ENCODE assay signal across 15 cellular contexts in genomic region chr9:94181782-94182181, GRCh38.
A peak's percentile ranks its signal among the peaks of the same experiment; 100 is the strongest.
DNase-seq lines count a peak whose midpoint lies in the region; ATAC-seq and TF ChIP-seq lines count a peak whose summit lies in the region.
"Had no signal": no experiment of that assay in that cellular context is flagged by ENCODE, and none has a peak within 500 bp of the region (broad histone marks: within the 10 kb centered on the region; RNA-seq: fewer than 3 reads in every experiment).

No MANE protein-coding gene starts in this region.

- H3K4me1 Mint-ChIP-seq in osteocyte (ENCODE audit: unreplicated experiment) = peaks cover 22% of the 10 kb centered on the region

- TF ChIP-seq CTCF in DND-41 (IDR thresholded peaks at IDR 0.05; ENCODE audit: borderline replicate concordance, extremely low read depth, low read length, poor library complexity, severe bottlenecking) (no peak), RWPE2 (IDR thresholded peaks at IDR 0.05; ENCODE audit: poor library complexity, severe bottlenecking) (no peak), osteocyte (IDR thresholded peaks at IDR 0.05) (no peak)

- H3K79me2 ChIP-seq in DND-41 (ENCODE audit: insufficient read depth, low read length) = peaks cover 22% of the 10 kb centered on the region

- peak overlapping the region; percentile 71 for H3K27ac Mint-ChIP-seq in osteocyte (ENCODE audit: unreplicated experiment)
- H3K27ac Mint-ChIP-seq: activated CD4-positive, alpha-beta T cell treated with anti-CD3 and anti-CD28 coated beads, Interleukin-2, amount 10 ng/mL, durations not matched to agents 7 days and 5 days had no signal

- peaks cover 41% of the 10 kb centered on the region for H4K20me1 ChIP-seq in DND-41 (ENCODE audit: insufficient read depth, low read length)

- H3K4me3 ChIP-seq in DND-41 (ENCODE audit: low read depth in 1 of 2, low read length in 2 of 2) (no peak overlapping the region), RWPE2 (ENCODE audit: severe bottlenecking) (no peak overlapping the region)
- H3K4me3 ChIP-seq: testis had no signal

- H3K4me3 Mint-ChIP-seq in osteocyte (ENCODE audit: unreplicated experiment) = no peak overlapping the region
- H3K4me3 Mint-ChIP-seq: activated CD4-positive, alpha-beta T cell treated with anti-CD3 and anti-CD28 coated beads, Interleukin-2, amount 10 ng/mL, durations not matched to agents 7 days and 5 days; CD4-positive, alpha-beta memory T cell had no signal

- no peaks in the 10 kb centered on the region for H3K27me3 Mint-ChIP-seq in osteocyte (ENCODE audit: unreplicated experiment)
- H3K27me3 Mint-ChIP-seq: activated CD4-positive, alpha-beta T cell treated with anti-CD3 and anti-CD28 coated beads, Interleukin-2, amount 10 ng/mL, durations not matched to agents 7 days and 5 days; CD4-positive, alpha-beta memory T cell had no signal

- H3K4me2 ChIP-seq in DND-41 (ENCODE audit: insufficient read depth, low read length) = no peak overlapping the region

- H3K4me1 ChIP-seq in DND-41 (ENCODE audit: insufficient read depth, low read length) = no peaks in the 10 kb centered on the region
- no peaks in the 10 kb centered on the region for H3K4me1 ChIP-seq in RWPE2 (ENCODE audit: insufficient read depth, poor library complexity, severe bottlenecking)

- intact Hi-C loops in Right ventricle myocardium superior (cut with DNase I) = no loop called here

- H3K9me3 Mint-ChIP-seq in osteocyte (ENCODE audit: unreplicated experiment) = peaks cover 5% of the 10 kb centered on the region
- H3K9me3 Mint-ChIP-seq: activated CD4-positive, alpha-beta T cell treated with anti-CD3 and anti-CD28 coated beads, Interleukin-2, amount 10 ng/mL, durations not matched to agents 7 days and 5 days; CD4-positive, alpha-beta memory T cell had no signal

- H3K36me3 Mint-ChIP-seq in osteocyte (ENCODE audit: unreplicated experiment) = peaks cover 50% of the 10 kb centered on the region

- no peak overlapping the region for H3K27ac ChIP-seq in DND-41 (ENCODE audit: low read length)
- H3K27ac ChIP-seq in RWPE2 (ENCODE audit: poor library complexity, severe bottlenecking) = peak overlapping the region; percentile 2

- no peak overlapping the region for H2AFZ ChIP-seq in DND-41 (ENCODE audit: low read depth, low read length)

- peak; percentile 32; the same call in 1 of the 3 replicates for ATAC-seq in DND-41 (ENCODE audit: insufficient read depth, low read depth)
- ATAC-seq in RWPE2 (ENCODE audit: low read depth) = peak; percentile 7
- peak; percentile 24 for ATAC-seq in Right ventricle myocardium superior (ENCODE audit: poor library complexity)

- H3K27me3 ChIP-seq in DND-41 (ENCODE audit: insufficient read depth, low read length, poor library complexity) (no peaks in the 10 kb centered on the region), RWPE2 (ENCODE audit: insufficient read depth, poor library complexity, severe bottlenecking) (no peaks in the 10 kb centered on the region)
- H3K27me3 ChIP-seq: testis had no signal

- DNase-seq in DND-41 (no peak), RWPE2 (ENCODE audit: low spot score) (no peak), Right ventricle myocardium superior (no peak), osteocyte (ENCODE audit: extremely low spot score, unreplicated experiment) (no peak), hippocampal formation (lab: John Stamatoyannopoulos, UW) (no peak), NCI-H526 treated with DMSO at 0.1 percent for 48 hours (lab: John Stamatoyannopoulos, UW) (no peak)
- no peak for DNase-seq in activated effector memory CD4-positive, alpha-beta T cell treated with Interleukin-2 at 50 U/mL for 16 hours
- DNase-seq: activated CD4-positive, alpha-beta T cell treated with anti-CD3 and anti-CD28 coated beads, Interleukin-2, amount 10 ng/mL, durations not matched to agents 7 days and 5 days; CD4-positive, alpha-beta memory T cell; effector memory CD4-positive, alpha-beta T cell; mesenchymal stem cell; NCI-H187 treated with DMSO at 0.1 percent for 48 hours; NCI-H69; T1000; testis had no signal

- no peak overlapping the region for H3K9ac ChIP-seq in DND-41 (ENCODE audit: low read depth, low read length)

- H3K9me3 ChIP-seq in DND-41 (ENCODE audit: insufficient read depth, low read length, severe bottlenecking) (no peaks in the 10 kb centered on the region), RWPE2 (ENCODE audit: severe bottlenecking) (no peaks in the 10 kb centered on the region)
- H3K9me3 ChIP-seq: testis had no signal

- peaks cover 29% of the 10 kb centered on the region for H3K36me3 ChIP-seq in DND-41 (ENCODE audit: insufficient read depth, low read length)
- peaks cover 54% of the 10 kb centered on the region for H3K36me3 ChIP-seq in RWPE2 (ENCODE audit: low read depth)
